Comparison of ENCODE assay signal across 31 cellular contexts in the genomic region with DNA sequence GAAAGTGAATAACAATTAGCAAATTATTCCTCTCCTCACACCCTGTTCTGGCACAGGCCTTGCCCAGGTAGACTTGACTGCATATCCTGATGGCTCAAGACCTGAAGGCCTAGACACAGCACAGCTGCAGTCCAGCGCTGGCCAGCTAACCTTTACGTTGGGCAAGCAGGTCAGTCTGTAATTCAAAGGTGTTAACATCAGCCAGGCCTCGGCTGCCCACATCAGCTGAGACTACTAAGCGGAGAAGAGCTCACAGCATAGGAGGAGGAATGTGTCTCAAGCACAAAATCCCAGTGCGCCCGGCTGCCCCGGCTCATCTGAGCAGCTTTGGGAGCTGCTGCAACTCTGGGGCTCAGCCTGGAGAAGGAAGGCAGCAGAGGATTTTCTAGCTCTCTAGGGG. TPM values are rescaled to one million over a fixed set of nuclear protein-coding genes. Genes with fewer than 3 reads are reported as not detected.
"Had no signal": no experiment of that assay in that cellular context is flagged by ENCODE, and none has a peak within 500 bp of the region (broad histone marks: within the 10 kb centered on the region; RNA-seq: fewer than 3 reads in every experiment).

No MANE protein-coding gene starts in this region.

- H3K27ac Mint-ChIP-seq: natural killer cell treated with Interleukin-12 subunit alpha and Interleukin-12 subunit beta and Interleukin-15 and Interleukin-18, amount 100 ng/mL, for 72 hours; nephron progenitor cell; stimulated activated naive B cell treated with anti-CD40 and anti-IgM and Interleukin-4, amounts not matched to agents 10 μg/mL and 1 μg/mL and 100 μg/mL, for 72 hours; stimulated activated naive CD8-positive, alpha-beta T cell treated with anti-CD3 and anti-CD28 coated beads, Interleukin-15, Interleukin-2, amounts not matched to agents 100 ng/mL and 50 ng/mL, for 24 hours had no signal

- H3K36me3 Mint-ChIP-seq: naive B cell; naive thymus-derived CD8-positive, alpha-beta T cell; natural killer cell treated with Interleukin-12 subunit alpha and Interleukin-12 subunit beta and Interleukin-15 and Interleukin-18, amount 100 ng/mL, for 72 hours; stimulated activated naive B cell treated with anti-CD40 and anti-IgM and Interleukin-4, amounts not matched to agents 10 μg/mL and 1 μg/mL and 100 μg/mL, for 72 hours had no signal

- ATAC-seq: naive thymus-derived CD8-positive, alpha-beta T cell; natural killer cell treated with Interleukin-12 subunit alpha and Interleukin-12 subunit beta and Interleukin-15 and Interleukin-18, amount 100 ng/mL, for 72 hours; pancreas; right lobe of liver had no signal

- H3K4me1 ChIP-seq: pancreas, prostate gland, right atrium auricular region, right lobe of liver, sigmoid colon, stomach, thyroid gland, tibial nerve, upper lobe of left lung, vagina had no signal

- H3K9me3 Mint-ChIP-seq: naive B cell; naive thymus-derived CD8-positive, alpha-beta T cell; natural killer cell treated with Interleukin-12 subunit alpha and Interleukin-12 subunit beta and Interleukin-15 and Interleukin-18, amount 100 ng/mL, for 72 hours; nephron progenitor cell; neural crest cell; stimulated activated naive B cell treated with anti-CD40 and anti-IgM and Interleukin-4, amounts not matched to agents 10 μg/mL and 1 μg/mL and 100 μg/mL, for 72 hours; stimulated activated naive CD8-positive, alpha-beta T cell treated with anti-CD3 and anti-CD28 coated beads, Interleukin-15, Interleukin-2, amounts not matched to agents 100 ng/mL and 50 ng/mL, for 24 hours had no signal

- FAIRE-seq: pancreas, small intestine, urothelium cell line had no signal

- H3K27ac ChIP-seq: neutrophil, pancreas, prostate gland, right atrium auricular region, right lobe of liver, sigmoid colon, stomach, thoracic aorta, thyroid gland, tibial nerve, upper lobe of left lung, vagina had no signal

- H3K27me3 Mint-ChIP-seq: naive thymus-derived CD8-positive, alpha-beta T cell; stimulated activated naive CD8-positive, alpha-beta T cell treated with anti-CD3 and anti-CD28 coated beads, Interleukin-15, Interleukin-2, amounts not matched to agents 100 ng/mL and 50 ng/mL, for 24 hours had no signal

- DNase-seq: naive B cell; naive thymus-derived CD8-positive, alpha-beta T cell; nephron progenitor cell; nucleus accumbens; pancreas; retina; right lobe of liver; sigmoid colon; small intestine; stimulated activated CD4-positive, alpha-beta T cell treated with anti-CD3 and anti-CD28 coated beads, Interleukin-12 subunit alpha, Interleukin-12 subunit beta, amount 100 ng/mL, for 4 hours; stimulated activated CD4-positive, alpha-beta T cell treated with anti-CD3 and anti-CD28 coated beads, Interleukin-1b, Interleukin-23, amount 100 ng/mL, for 48 hours; stimulated activated CD4-positive, alpha-beta T cell treated with anti-CD3 and anti-CD28 coated beads, Interleukin-4, amount 100 ng/mL, for 1 hour; stimulated activated CD4-positive, alpha-beta T cell treated with anti-CD3 and anti-CD28 coated beads, Interleukin-4, amount 100 ng/mL, for 4 hours; stimulated activated CD8-positive, alpha-beta memory T cell treated with anti-CD3 and anti-CD28 coated beads, Interleukin-4, amount 100 ng/mL, for 48 hours; stimulated activated naive B cell treated with anti-CD40 and anti-IgM and Interleukin-4, amounts not matched to agents 10 μg/mL and 1 μg/mL and 100 μg/mL, for 72 hours; stimulated activated naive CD4-positive, alpha-beta T cell treated with Interleukin-2 at 50 U/mL for 16 hours; stomach; thyroid gland; trophoblast cell had no signal

- H3K27me3 ChIP-seq: pancreas, right atrium auricular region, right lobe of liver, sigmoid colon, stomach, thyroid gland, tibial nerve, upper lobe of left lung, vagina had no signal

- H3K36me3 ChIP-seq: neutrophil, pancreas, prostate gland, right atrium auricular region, right lobe of liver, sigmoid colon, stomach, thoracic aorta, thyroid gland, tibial nerve, upper lobe of left lung, vagina had no signal

- H3K4me1 Mint-ChIP-seq: naive B cell, neural crest cell had no signal

- H3K4me3 Mint-ChIP-seq: naive thymus-derived CD8-positive, alpha-beta T cell; natural killer cell treated with Interleukin-12 subunit alpha and Interleukin-12 subunit beta and Interleukin-15 and Interleukin-18, amount 100 ng/mL, for 72 hours; nephron progenitor cell; neural crest cell; stimulated activated naive B cell treated with anti-CD40 and anti-IgM and Interleukin-4, amounts not matched to agents 10 μg/mL and 1 μg/mL and 100 μg/mL, for 72 hours; stimulated activated naive CD8-positive, alpha-beta T cell treated with anti-CD3 and anti-CD28 coated beads, Interleukin-15, Interleukin-2, amounts not matched to agents 100 ng/mL and 50 ng/mL, for 24 hours had no signal

- H3K4me3 ChIP-seq: pancreas, prostate gland, right atrium auricular region, right lobe of liver, sigmoid colon, stomach, thoracic aorta, thyroid gland, tibial nerve, upper lobe of left lung, vagina had no signal

- H3K9me3 ChIP-seq: neutrophil, pancreas, prostate gland, right atrium auricular region, right lobe of liver, sigmoid colon, stomach, thoracic aorta, thyroid gland, tibial nerve, upper lobe of left lung, vagina had no signal

RNA-seq across cellular contexts. Expression of a gene that starts 33.5 kb away (rescaled TPM):
- total RNA-seq: osteocyte had no signal
